In the genomic region with DNA sequence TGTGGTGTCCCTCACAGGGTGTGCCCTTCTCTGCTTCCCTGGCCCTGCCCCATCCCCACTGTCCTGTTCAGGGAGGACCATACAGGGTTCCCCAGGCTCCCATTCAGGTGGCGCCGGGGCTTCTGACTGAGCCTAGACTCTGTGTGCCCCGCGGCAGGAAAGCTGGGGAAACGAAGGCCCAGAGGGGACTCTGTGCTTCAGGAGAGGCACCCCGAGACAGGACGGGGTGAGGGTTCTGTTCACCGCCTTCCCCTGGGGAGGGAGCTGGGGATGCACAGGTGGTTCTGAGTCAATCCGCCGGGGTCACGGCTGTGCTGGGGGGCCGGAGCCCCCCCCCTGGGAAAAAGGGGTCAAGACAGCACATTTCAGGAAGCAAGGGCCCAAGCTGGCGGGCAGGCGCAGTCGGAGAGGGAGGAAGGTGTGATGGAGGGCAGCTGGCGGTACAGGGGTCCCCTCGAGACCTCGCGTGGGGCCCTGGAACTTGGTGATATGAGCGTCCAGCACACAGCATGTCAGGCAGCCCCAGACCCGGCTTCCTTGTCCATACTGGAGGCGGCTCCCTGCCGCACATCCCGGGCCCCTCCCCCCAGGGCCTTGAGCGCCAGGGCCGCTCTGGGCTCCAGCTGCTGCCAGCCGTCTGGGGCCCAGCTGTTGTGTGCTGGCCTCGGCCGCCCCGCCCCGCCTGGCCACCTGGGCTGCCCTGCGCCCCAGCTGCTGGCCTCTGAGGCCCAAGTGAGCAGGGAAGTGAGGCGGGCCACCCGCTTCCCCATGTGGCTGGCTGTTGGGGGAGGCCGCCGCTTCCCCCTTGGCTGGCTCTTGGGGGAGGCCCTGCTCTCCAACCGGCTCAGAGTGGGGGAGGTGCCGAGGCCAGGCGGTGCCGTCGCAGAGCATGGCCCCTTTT, we compare ENCODE assay signal across 9 cellular contexts. TPM values are rescaled to one million over a fixed set of nuclear protein-coding genes. Genes with fewer than 3 reads are reported as not detected.
DNase-seq lines count a peak whose midpoint lies in the region; ATAC-seq, FAIRE-seq and TF ChIP-seq lines count a peak whose summit lies in the region.
"Had no signal": no experiment of that assay in that cellular context is flagged by ENCODE, and none has a peak within 500 bp of the region (broad histone marks: within the 10 kb centered on the region; RNA-seq: fewer than 3 reads in every experiment).

No MANE protein-coding gene starts in this region.

- no peak for TF ChIP-seq CTCF in A549 (IDR thresholded peaks at IDR 0.05)
- TF ChIP-seq CTCF in WERI-Rb-1 (IDR thresholded peaks at IDR 0.05; ENCODE audit: low read depth, low read length), result no peak
- no peak for TF ChIP-seq CTCF in left lung (IDR thresholded peaks at IDR 0.05)
- no peak for TF ChIP-seq CTCF in type B pancreatic cell (conservative IDR thresholded peaks at IDR 0.05)

- H3K9me3 Mint-ChIP-seq in IgD-negative memory B cell, result no peaks in the 10 kb centered on the region
- H3K9me3 Mint-ChIP-seq in type B pancreatic cell, result no peaks in the 10 kb centered on the region

- peaks cover 12% of the 10 kb centered on the region for H3K27me3 Mint-ChIP-seq in IgD-negative memory B cell
- peaks cover 32% of the 10 kb centered on the region for H3K27me3 Mint-ChIP-seq in type B pancreatic cell

- H3K27ac Mint-ChIP-seq in IgD-negative memory B cell (peak overlapping the region in 2 of 3 donors; percentile 5 to 34), type B pancreatic cell (no peak overlapping the region)

- POLR2A ChIA-PET in A549 (lab: Yijun Ruan, JAX), result interaction anchor here (1.5 kb wide), 1 partner anchor 10 kb away, joined by 3 read pairs; a partner anchor contains a TSS

- H3K27me3 ChIP-seq in WERI-Rb-1 (ENCODE audit: insufficient read depth, low read depth, severe bottlenecking) (no peaks in the 10 kb centered on the region), left lung (peaks cover 6 to 66% of the 10 kb centered on the region in 2 donors)

- H3K36me3 Mint-ChIP-seq in IgD-negative memory B cell (no peaks in the 10 kb centered on the region), type B pancreatic cell (no peaks in the 10 kb centered on the region)

- H3K9me3 ChIP-seq in A549 (0 out of 3 replicates have a peak, but pooled peaks cover 5% of the 10 kb centered on the region), WERI-Rb-1 (ENCODE audit: severe bottlenecking) (no peaks in the 10 kb centered on the region), left lung (no peaks in the 10 kb centered on the region)

- H3K4me2 ChIP-seq in A549, result no peak overlapping the region

- DNase-seq in A549 (ENCODE audit: low read depth in 1 of 2, low spot score in 1 of 2) (no peak), WERI-Rb-1 (peak; percentile 69), left lung (no peak), glomerular visceral epithelial cell (ENCODE audit: extremely low spot score) (no peak), type B pancreatic cell (ENCODE audit: extremely low spot score, unreplicated experiment) (no peak)

- H3K4me1 ChIP-seq in A549, result peaks cover 19% of the 10 kb centered on the region
- peaks cover 18 to 36% of the 10 kb centered on the region in 2 donors for H3K4me1 ChIP-seq in left lung

- no peak for TF ChIP-seq RAD21 in A549 (conservative IDR thresholded peaks at IDR 0.05 in 1 of 2, IDR thresholded peaks at IDR 0.05 in 1 of 2)

- CTCF ChIA-PET in A549 (lab: Yijun Ruan, JAX), result interaction anchor here (1.0 to 10.9 kb wide), 8 partner anchors 7 to 186 kb away, joined by 3 to 794 read pairs (median 5); a partner anchor contains a TSS

- H3K4me3 ChIP-seq in A549 (no peak overlapping the region), WERI-Rb-1 (ENCODE audit: low read depth, low read length) (no peak overlapping the region), left lung (no peak overlapping the region)

- H3K36me3 ChIP-seq in WERI-Rb-1, result no peaks in the 10 kb centered on the region; the same call in 1 of the 2 replicates
- H3K36me3 ChIP-seq in left lung, result no peaks in the 10 kb centered on the region

- no peak for TF ChIP-seq POLR2A in A549 (IDR thresholded peaks at IDR 0.05; ENCODE audit: low read length)

- H3K4me3 Mint-ChIP-seq in IgD-negative memory B cell, result peak overlapping the region in 1 of 4 donors; percentile 58
- H3K4me3 Mint-ChIP-seq in type B pancreatic cell, result no peak overlapping the region

- intact Hi-C loops in left lung (cut with DNase I), result no loop called here

- no peak for FAIRE-seq in A549 (lab: Jason Lieb, UNC)
- FAIRE-seq: D721Med had no signal

- WGBS in A549 (ENCODE audit: missing lambda C conversion rate), result 89% methylated on average over 36 of the region's 41 CpGs

- ATAC-seq in A549 (peak; percentile 3 to 6; a peak in 3 of 6 replicates), left lung (peak; percentile 31), HG02798 (IDR thresholded peaks at IDR 0.05; ENCODE audit: poor library complexity, unreplicated experiment) (no peak), HG03175 (IDR thresholded peaks at IDR 0.05; ENCODE audit: unreplicated experiment) (no peak)

- H3K27ac ChIP-seq in A549 (peak overlapping the region in 1 of 2 experiments; percentile 85; a peak in 1 of 6 replicates), WERI-Rb-1 (peak overlapping the region; percentile 35), left lung (no peak overlapping the region)

- no peak for TF ChIP-seq EP300 in A549 (IDR thresholded peaks at IDR 0.05)

- H3K4me1 Mint-ChIP-seq in IgD-negative memory B cell (peaks cover 4 to 7% (median 5%) of the 10 kb centered on the region in 3 donors), type B pancreatic cell (ENCODE audit: unreplicated experiment) (peaks cover 14% of the 10 kb centered on the region)

TF ChIP-seq in A549, 52 proteins besides CTCF, POLR2A, EP300 and RAD21 (continues in another document):
- TF ChIP-seq, protein P1, sequence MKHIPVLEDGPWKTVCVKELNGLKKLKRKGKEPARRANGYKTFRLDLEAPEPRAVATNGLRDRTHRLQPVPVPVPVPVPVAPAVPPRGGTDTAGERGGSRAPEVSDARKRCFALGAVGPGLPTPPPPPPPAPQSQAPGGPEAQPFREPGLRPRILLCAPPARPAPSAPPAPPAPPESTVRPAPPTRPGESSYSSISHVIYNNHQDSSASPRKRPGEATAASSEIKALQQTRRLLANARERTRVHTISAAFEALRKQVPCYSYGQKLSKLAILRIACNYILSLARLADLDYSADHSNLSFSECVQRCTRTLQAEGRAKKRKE (CRISPR knock-in tag; IDR thresholded peaks at IDR 0.05; ENCODE audit: low read depth), result no peak
- TF ChIP-seq SREBF2 (IDR thresholded peaks at IDR 0.05) (no peak), ZSCAN20 (CRISPR knock-in tag; IDR thresholded peaks at IDR 0.05) (no peak), MAZ (IDR thresholded peaks at IDR 0.05; ENCODE audit: borderline replicate concordance, low read depth, low read length) (no peak), NR3C1 (IDR thresholded peaks at IDR 0.05) (no peak)

RNA-seq across cellular contexts. Expression of a gene that starts 5.6 kb away (rescaled TPM):
- polyA plus RNA-seq in A549 (2011; rRNA removed), result 0.06 and 0.08 TPM in 2 replicates
- 0.36 and 0.41 TPM in 2 replicates for polyA plus RNA-seq in A549 (2012; cell fraction: cytosol; rRNA removed)
- 1.0 and 1.1 TPM in 2 replicates for polyA plus RNA-seq in A549 (2012; cell fraction: nucleus; rRNA removed)
- polyA plus RNA-seq in A549 (2017; fragmentation: RNase III; extraction: RNeasy Plus Mini Kit Qiagen cat#74134 plus additional on column Dnase treatment), result 0.45 to 0.92 TPM (median 0.91 TPM) in 3 replicates
- polyA minus RNA-seq in A549 (2011; rRNA and poly(A)+ RNA removed), result not detected in 2 replicates
- polyA plus RNA-seq in IgD-negative memory B cell, result not detected
- 1 to 10 TPM in 1 of 2 donors, under 1 TPM in 1; 0.79 to 1.0 TPM for total RNA-seq in left lung
- 1.9 and 3.2 TPM in 2 replicates for total RNA-seq in type B pancreatic cell (ENCODE audit: low replicate concordance)

RNA-seq across cellular contexts. Expression of a gene that starts 10.8 kb away (rescaled TPM):
- 10.3 and 12.3 TPM in 2 replicates for polyA plus RNA-seq in A549 (2011; rRNA removed)
- 32.0 and 44.5 TPM in 2 replicates for polyA plus RNA-seq in A549 (2012; cell fraction: cytosol; rRNA removed)
- 105 and 122 TPM in 2 replicates for polyA plus RNA-seq in A549 (2012; cell fraction: nucleus; rRNA removed)
- 24.5 to 29.4 TPM (median 25.7 TPM) in 3 replicates for polyA plus RNA-seq in A549 (2017; fragmentation: RNase III; extraction: RNeasy Plus Mini Kit Qiagen cat#74134 plus additional on column Dnase treatment)
- 16.2 and 22.6 TPM in 2 replicates for polyA minus RNA-seq in A549 (2011; rRNA and poly(A)+ RNA removed)
- polyA plus RNA-seq in IgD-negative memory B cell, result 30.8 TPM
- total RNA-seq in left lung, result 10 to 100 TPM; 35.1 to 40.2 TPM
- total RNA-seq in type B pancreatic cell (ENCODE audit: low replicate concordance), result 31.5 and 35.6 TPM in 2 replicates

RNA-seq across cellular contexts. Expression of a gene that starts 19.6 kb away (rescaled TPM):
- not detected in 2 replicates for polyA plus RNA-seq in A549 (2011; rRNA removed)
- not detected in 2 replicates for polyA plus RNA-seq in A549 (2012; cell fraction: cytosol; rRNA removed)
- not detected in 2 replicates for polyA plus RNA-seq in A549 (2012; cell fraction: nucleus; rRNA removed)
- not detected in 3 replicates for polyA plus RNA-seq in A549 (2017; fragmentation: RNase III; extraction: RNeasy Plus Mini Kit Qiagen cat#74134 plus additional on column Dnase treatment)
- polyA minus RNA-seq in A549 (2011; rRNA and poly(A)+ RNA removed), result not detected in 2 replicates
- not detected for polyA plus RNA-seq in IgD-negative memory B cell
- total RNA-seq in left lung, result not detected
- not detected in 2 replicates for total RNA-seq in type B pancreatic cell (ENCODE audit: low replicate concordance)

RNA-seq across cellular contexts. Expression of a gene that starts 29.5 kb away (rescaled TPM):
- polyA plus RNA-seq in A549 (2011; rRNA removed) (77.1 and 81.4 TPM in 2 replicates), A549 (2017; fragmentation: RNase III; extraction: RNeasy Plus Mini Kit Qiagen cat#74134 plus additional on column Dnase treatment) (81.4 to 93.3 TPM (median 87.2 TPM) in 3 replicates), IgD-negative memory B cell (3.6 TPM)
- polyA plus RNA-seq in A549 (2012; cell fraction: cytosol; rRNA removed), result 150 and 202 TPM in 2 replicates
- polyA plus RNA-seq in A549 (2012; cell fraction: nucleus; rRNA removed), result 126 and 181 TPM in 2 replicates
- polyA minus RNA-seq in A549 (2011; rRNA and poly(A)+ RNA removed), result 94.1 and 104 TPM in 2 replicates
- total RNA-seq in left lung (10 to 100 TPM; 74.0 to 83.0 TPM), type B pancreatic cell (ENCODE audit: low replicate concordance) (110 and 127 TPM in 2 replicates)

RNA-seq across cellular contexts. Expression of a gene that starts 39.1 kb away (rescaled TPM):
- polyA plus RNA-seq in A549 (2011; rRNA removed), result 41.6 and 47.9 TPM in 2 replicates
- 55.5 and 60.4 TPM in 2 replicates for polyA plus RNA-seq in A549 (2012; cell fraction: cytosol; rRNA removed)
- polyA plus RNA-seq in A549 (2012; cell fraction: nucleus; rRNA removed), result 194 and 235 TPM in 2 replicates
- 49.8 to 57.9 TPM (median 52.4 TPM) in 3 replicates for polyA plus RNA-seq in A549 (2017; fragmentation: RNase III; extraction: RNeasy Plus Mini Kit Qiagen cat#74134 plus additional on column Dnase treatment)
- 18.1 and 22.6 TPM in 2 replicates for polyA minus RNA-seq in A549 (2011; rRNA and poly(A)+ RNA removed)
- polyA plus RNA-seq in IgD-negative memory B cell, result 1.6 TPM
- 10 to 100 TPM; 25.3 to 39.8 TPM for total RNA-seq in left lung
- 22.4 and 30.0 TPM in 2 replicates for total RNA-seq in type B pancreatic cell (ENCODE audit: low replicate concordance)

Comparison
In these comparisons a context has a peak if more than half of its experiments do, and no peak if none do; other contexts are left out.
1. ATAC-seq: peak in A549 (2 of 2) and left lung (single experiment); none in HG02798 (single experiment) and HG03175 (single experiment).